ENCODE assay signal across 11 cellular contexts in genomic region chr1:158196461-158196860, GRCh38. TPM values are rescaled to one million over a fixed set of nuclear protein-coding genes. Genes with fewer than 3 reads are reported as not detected.
"Had no signal": no experiment of that assay in that cellular context is flagged by ENCODE, and none has a peak within 500 bp of the region (broad histone marks: within the 10 kb centered on the region; RNA-seq: fewer than 3 reads in every experiment).

No MANE protein-coding gene starts in this region.

- H3K9me3 Mint-ChIP-seq: HFFc6 had no signal

- H3K27ac ChIP-seq: GM23248, HL-60 had no signal

- H3K4me1 ChIP-seq: HAP-1 had no signal

- H3K4me3 Mint-ChIP-seq: HFFc6 had no signal

- H3K36me3 Mint-ChIP-seq: IgD-negative memory B cell had no signal

- H2AFZ ChIP-seq: GM23248 had no signal

- H3K9me3 ChIP-seq: HAP-1 had no signal

- ATAC-seq: HCT116, HepG2 had no signal

- DNase-seq: GM23248, GOT3, H7, HFFc6 had no signal

- H3K4me3 ChIP-seq: GM23248, HAP-1 had no signal

- H3K27ac Mint-ChIP-seq: HFFc6, IgD-negative memory B cell had no signal

- FAIRE-seq: HepG2 had no signal

- H3K9ac ChIP-seq: GM23248 had no signal

- H3K36me3 ChIP-seq: HAP-1 had no signal

RNA-seq across cellular contexts. Expression of gene CD1D, which starts 15.8 kb away (rescaled TPM):
- total RNA-seq: GM23248, HepG2, HFFc6 had no signal
- polyA plus RNA-seq: GM23248, HepG2 had no signal

RNA-seq across cellular contexts. Expression of gene CD1A, which starts 57.8 kb away (rescaled TPM):
- total RNA-seq: GM23248, H4, H7, HepG2, HFFc6, HT1080 had no signal
- polyA plus RNA-seq: GM23248, HepG2 had no signal
